In the genomic region with DNA sequence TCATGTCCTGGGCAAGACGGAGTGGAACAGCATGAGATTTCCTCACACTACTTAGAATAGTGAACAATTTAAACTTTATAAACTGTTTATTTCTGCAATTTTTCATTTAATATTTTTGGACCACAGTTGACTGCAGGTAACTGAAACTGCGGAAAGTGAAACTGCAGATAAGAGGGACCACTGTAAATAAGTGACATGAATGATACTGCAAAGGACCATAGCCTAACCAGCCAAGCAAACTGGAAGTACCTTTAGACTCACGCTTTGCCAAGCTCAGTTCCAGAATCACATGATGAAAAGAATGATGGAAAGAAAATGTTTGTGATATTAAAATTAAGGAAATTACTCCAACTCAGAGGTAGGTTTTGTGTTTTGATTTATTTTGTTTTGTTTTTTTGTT, we compare ENCODE assay signal across 32 cellular contexts.
"Had no signal": no experiment of that assay in that cellular context is flagged by ENCODE, and none has a peak within 500 bp of the region (broad histone marks: within the 10 kb centered on the region; RNA-seq: fewer than 3 reads in every experiment).

No MANE protein-coding gene starts in this region.

- H3K4me2 ChIP-seq: hepatocyte, neural progenitor cell had no signal

- H3K4me3 ChIP-seq: adrenal gland, cardiac muscle cell, colonic mucosa, dorsolateral prefrontal cortex, gastrocnemius medialis, hepatocyte, left ventricle myocardium inferior, lung, neural progenitor cell, psoas muscle, sigmoid colon, upper lobe of left lung had no signal

- H3K79me2 ChIP-seq: hepatocyte, parathyroid adenoma had no signal

- DNase-seq: activated CD4-positive, alpha-beta T cell treated with anti-CD3 and anti-CD28 coated beads for 48 hours; activated CD4-positive, alpha-beta T cell treated with anti-CD3 and anti-CD28 coated beads, Interleukin-2, amount 50 U/mL, for 48 hours; activated CD8-positive, alpha-beta memory T cell treated with anti-CD3 and anti-CD28 coated beads for 24 hours; activated effector memory CD4-positive, alpha-beta T cell treated with Interleukin-2 at 50 U/mL for 16 hours; activated naive CD4-positive, alpha-beta T cell treated with anti-CD3 and anti-CD28 coated beads for 36 hours; activated naive CD8-positive, alpha-beta T cell treated with anti-CD3 and anti-CD28 coated beads for 36 hours; adrenal gland; aorta; cerebellar nuclear complex; colonic mucosa; dorsolateral prefrontal cortex; effector memory CD4-positive, alpha-beta T cell; gastrocnemius medialis; islet precursor cell; left ventricle myocardium inferior; mesendoderm; natural killer cell; occipital lobe; psoas muscle; sigmoid colon; small intestine; stimulated activated CD4-positive, alpha-beta T cell treated with anti-CD3 and anti-CD28 coated beads, Interleukin-4, amount 100 ng/mL, for 24 hours; stimulated activated naive CD8-positive, alpha-beta T cell treated with anti-CD3 and anti-CD28 coated beads, Interleukin-15, amount 100 ng/mL, for 72 hours; substantia nigra; upper lobe of left lung had no signal

- H3K4me1 ChIP-seq: adrenal gland, colonic mucosa, gastrocnemius medialis, left ventricle myocardium inferior, neural progenitor cell, parathyroid adenoma, psoas muscle, sigmoid colon had no signal

- H3K9me3 ChIP-seq: adrenal gland, colonic mucosa, gastrocnemius medialis, left ventricle myocardium inferior, psoas muscle, sigmoid colon, upper lobe of left lung had no signal

- H3K27ac ChIP-seq: adrenal gland, cardiac muscle cell, colonic mucosa, dorsolateral prefrontal cortex, gastrocnemius medialis, hepatocyte, left ventricle myocardium inferior, neural progenitor cell, parathyroid adenoma, psoas muscle, sigmoid colon, upper lobe of left lung, VCaP had no signal

- H2AFZ ChIP-seq: hepatocyte, neural progenitor cell, parathyroid adenoma had no signal

- H3K27me3 ChIP-seq: adrenal gland, cardiac muscle cell, colonic mucosa, dorsolateral prefrontal cortex, hepatocyte, neural progenitor cell, sigmoid colon, upper lobe of left lung had no signal

- H3K9ac ChIP-seq: neural progenitor cell, parathyroid adenoma had no signal

- ATAC-seq: gastrocnemius medialis; natural killer cell; psoas muscle; stimulated activated memory B cell treated with anti-CD40 and anti-IgM and Interleukin-4, amounts not matched to agents 10 μg/mL and 1 μg/mL and 100 μg/mL, for 72 hours; stimulated activated naive CD8-positive, alpha-beta T cell treated with anti-CD3 and anti-CD28 coated beads, Interleukin-15, amount 100 ng/mL, for 72 hours had no signal

- H3K36me3 ChIP-seq: adrenal gland, cardiac muscle cell, colonic mucosa, gastrocnemius medialis, left ventricle myocardium inferior, neural progenitor cell, sigmoid colon, upper lobe of left lung had no signal
